11 cellular contexts compared by ENCODE assay signal in the genomic region with DNA sequence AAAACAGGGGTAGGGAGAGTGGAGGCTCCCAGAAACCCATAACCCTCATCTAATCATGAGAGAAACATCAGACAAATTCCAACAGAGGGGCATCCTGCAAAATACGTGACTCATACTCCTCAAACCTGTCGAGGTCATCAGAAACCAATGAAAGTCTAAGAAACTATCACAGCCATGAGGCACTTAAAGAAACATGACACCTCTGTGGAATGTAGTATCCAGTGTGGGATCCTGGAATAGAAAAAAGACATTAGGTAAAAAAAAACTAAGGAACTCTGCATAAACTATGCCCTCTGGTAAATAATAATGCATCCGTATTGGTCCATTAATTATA. TPM values are rescaled to one million over a fixed set of nuclear protein-coding genes. Genes with fewer than 3 reads are reported as not detected.
DNase-seq lines count a peak whose midpoint lies in the region; ATAC-seq and TF ChIP-seq lines count a peak whose summit lies in the region.
"Had no signal": no experiment of that assay in that cellular context is flagged by ENCODE, and none has a peak within 500 bp of the region (broad histone marks: within the 10 kb centered on the region; RNA-seq: fewer than 3 reads in every experiment).

No MANE protein-coding gene starts in this region.

- peak overlapping the region; percentile 59 for H3K27ac Mint-ChIP-seq in type B pancreatic cell
- H3K27ac Mint-ChIP-seq: activated CD4-positive, alpha-beta T cell treated with anti-CD3 and anti-CD28 coated beads for 36 hours had no signal

- H3K36me3 Mint-ChIP-seq in type B pancreatic cell = peaks cover 5% of the 10 kb centered on the region

- peak overlapping the region; percentile 31 for H3K4me3 Mint-ChIP-seq in type B pancreatic cell
- H3K4me3 Mint-ChIP-seq: activated CD4-positive, alpha-beta T cell treated with anti-CD3 and anti-CD28 coated beads for 36 hours had no signal

- peaks cover 22% of the 10 kb centered on the region for H3K4me1 Mint-ChIP-seq in type B pancreatic cell (ENCODE audit: unreplicated experiment)
- H3K4me1 Mint-ChIP-seq: activated CD4-positive, alpha-beta T cell treated with anti-CD3 and anti-CD28 coated beads for 36 hours had no signal

- DNase-seq in NCI-H2171 treated with DMSO at 0.1 percent for 48 hours (lab: John Stamatoyannopoulos, UW) = peak; percentile 26
- no peak for DNase-seq in NCI-H2171 (lab: John Stamatoyannopoulos, UW)
- peak; percentile 31 for DNase-seq in amniotic stem cell (lab: John Stamatoyannopoulos, UW)
- DNase-seq in iris pigment epithelial cell (ENCODE audit: low read depth) = peak; percentile 92
- DNase-seq in type B pancreatic cell (ENCODE audit: extremely low spot score, unreplicated experiment) = no peak
- DNase-seq in COLO668 (lab: John Stamatoyannopoulos, UW; ENCODE audit: unreplicated experiment) = no peak
- DNase-seq: activated CD4-positive, alpha-beta T cell treated with anti-CD3 and anti-CD28 coated beads for 36 hours; cortex of kidney; NCI-H2029 treated with DMSO at 0.1 percent for 48 hours had no signal

- H3K27me3 Mint-ChIP-seq in type B pancreatic cell = no peaks in the 10 kb centered on the region

- H3K9me3 Mint-ChIP-seq in type B pancreatic cell = peaks cover 5% of the 10 kb centered on the region

- ATAC-seq in HG03135 (IDR thresholded peaks at IDR 0.05; ENCODE audit: unreplicated experiment) (no peak), HG03342 (IDR thresholded peaks at IDR 0.05; ENCODE audit: unreplicated experiment) (no peak)
- ATAC-seq: activated CD4-positive, alpha-beta T cell treated with anti-CD3 and anti-CD28 coated beads for 36 hours had no signal

- TF ChIP-seq CTCF in type B pancreatic cell (conservative IDR thresholded peaks at IDR 0.05) = no peak

RNA-seq across cellular contexts. Expression of gene CDH5, which starts 16.4 kb away (rescaled TPM):
- 0.40 and 0.46 TPM in 2 replicates for total RNA-seq in type B pancreatic cell (ENCODE audit: low replicate concordance)
- total RNA-seq: activated CD4-positive, alpha-beta T cell treated with anti-CD3 and anti-CD28 coated beads for 36 hours had no signal

RNA-seq across cellular contexts. Expression of gene BEAN1, which starts 44.2 kb away (rescaled TPM):
- 1.1 and 3.2 TPM in 2 replicates for total RNA-seq in type B pancreatic cell (ENCODE audit: low replicate concordance)
- total RNA-seq: activated CD4-positive, alpha-beta T cell treated with anti-CD3 and anti-CD28 coated beads for 36 hours had no signal

Comparison
In these comparisons a context has a peak if more than half of its experiments do, and no peak if none do; other contexts are left out.
1. DNase-seq: peak in NCI-H2171 treated with DMSO at 0.1 percent for 48 hours (single experiment), amniotic stem cell (single experiment) and iris pigment epithelial cell (single experiment); none in NCI-H2171 (single experiment), type B pancreatic cell (single experiment) and COLO668 (single experiment).